7 cellular contexts compared by ENCODE assay signal in genomic region chr19:40198272-40198990, GRCh38. TPM values are rescaled to one million over a fixed set of nuclear protein-coding genes. Genes with fewer than 3 reads are reported as not detected.
"Had no signal": no experiment of that assay in that cellular context is flagged by ENCODE, and none has a peak within 500 bp of the region (broad histone marks: within the 10 kb centered on the region; RNA-seq: fewer than 3 reads in every experiment).

No MANE protein-coding gene starts in this region.

- H3K27me3 Mint-ChIP-seq: IgD-negative memory B cell had no signal

- H3K4me3 ChIP-seq: K562 had no signal

- H3K9me3 Mint-ChIP-seq: IgD-negative memory B cell had no signal

- DNase-seq: IMR-90, KBM-7 had no signal

- H3K4me3 Mint-ChIP-seq: IgD-negative memory B cell had no signal

- ATAC-seq: HepG2, K562 had no signal

- H3K27ac ChIP-seq: HL-60 had no signal

RNA-seq across cellular contexts. Expression of gene TTC9B, which starts 19.8 kb away (rescaled TPM):
- total RNA-seq: HepG2, IMR-90, K562 had no signal
- polyA plus RNA-seq: HepG2, IgD-negative memory B cell, IMR-90 had no signal

RNA-seq across cellular contexts. Expression of gene CCNP, which starts 28.1 kb away (rescaled TPM):
- total RNA-seq: HT1080, K562 had no signal
- polyA plus RNA-seq: IgD-negative memory B cell had no signal
